Comparison of ENCODE assay signal across 8 cellular contexts in genomic region chr1:154941332-154941995, GRCh38. TPM values are rescaled to one million over a fixed set of nuclear protein-coding genes. Genes with fewer than 3 reads are reported as not detected.
DNase-seq lines count a peak whose midpoint lies in the region; ATAC-seq and TF ChIP-seq lines count a peak whose summit lies in the region.

No MANE protein-coding gene starts in this region.

- no peak for TF ChIP-seq EP300 in SK-N-SH (IDR thresholded peaks at IDR 0.05; ENCODE audit: borderline replicate concordance in 1 of 2, low read depth in 1 of 2, low read length in 1 of 2)

- H3K36me3 ChIP-seq in SK-N-SH (replicated peaks in 1 of 2; ENCODE audit: control insufficient read depth in 1 of 2, insufficient read depth in 2 of 2, low read length in 1 of 2) (peaks cover 0 to 11% of the 10 kb centered on the region in 2 experiments), OCI-LY7 (ENCODE audit: insufficient read depth, low read length) (peaks cover 20% of the 10 kb centered on the region), spleen (peaks cover 0 to 23% (median 18%) of the 10 kb centered on the region in 6 donors), prostate gland (no peaks in the 10 kb centered on the region)
- peaks cover 25% of the 10 kb centered on the region for H3K36me3 ChIP-seq in effector memory CD4-positive, alpha-beta T cell (ENCODE audit: control insufficient read depth, insufficient read depth, low read length)

- H2AFZ ChIP-seq in SK-N-SH (ENCODE audit: low read depth): no peak overlapping the region
- H2AFZ ChIP-seq in OCI-LY7 (ENCODE audit: low read length): no peak overlapping the region

- DNase-seq in SK-N-SH: peak; percentile 65
- DNase-seq in OCI-LY7 (ENCODE audit: low spot score): peak; percentile 54
- DNase-seq in effector memory CD4-positive, alpha-beta T cell: no peak
- DNase-seq in spleen: peak; percentile 86
- no peak for DNase-seq in HCEC 1CT
- no peak for DNase-seq in prostate gland (ENCODE audit: low spot score)

- TF ChIP-seq CTCF in SK-N-SH (IDR thresholded peaks at IDR 0.05) (no peak), OCI-LY7 (conservative IDR thresholded peaks at IDR 0.05; ENCODE audit: low read length) (no peak), spleen (IDR thresholded peaks at IDR 0.05 in 8 of 11, conservative IDR thresholded peaks at IDR 0.05 in 3 of 11) (no peak), prostate gland (IDR thresholded peaks at IDR 0.05) (no peak)

- CTCF ChIA-PET in SK-N-SH (lab: Yijun Ruan, JAX): interaction anchor here (0.8 to 6.6 kb wide), 6 partner anchors 58 to 382 kb away, joined by 3 to 34 read pairs (median 6); no protein-coding TSS in a partner anchor
- CTCF ChIA-PET in OCI-LY7 (lab: Charles Lee; ENCODE audit: unreplicated experiment): no interaction called here

- H3K4me1 ChIP-seq in SK-N-SH (ENCODE audit: control insufficient read depth in 1 of 2, insufficient read depth in 2 of 2, low read depth in 1 of 2, low read length in 1 of 2) (peaks cover 15 to 30% of the 10 kb centered on the region in 2 experiments; a peak in 3 of 4 replicates), OCI-LY7 (ENCODE audit: insufficient read depth, low read length, poor library complexity, severe bottlenecking) (peaks cover 82% of the 10 kb centered on the region), spleen (peaks cover 51 to 94% (median 78%) of the 10 kb centered on the region in 6 donors), prostate gland (replicated peaks) (peaks cover 20% of the 10 kb centered on the region)
- H3K4me1 ChIP-seq in effector memory CD4-positive, alpha-beta T cell (ENCODE audit: control insufficient read depth, insufficient read depth, low read length, poor library complexity, severe bottlenecking): peaks cover 60% of the 10 kb centered on the region

- H3K79me2 ChIP-seq in SK-N-SH (ENCODE audit: insufficient read depth) (no peaks in the 10 kb centered on the region), OCI-LY7 (ENCODE audit: insufficient read depth, low read depth, low read length) (peaks cover 33% of the 10 kb centered on the region; the same call in 1 of the 2 replicates)

- BruUV-seq in OCI-LY7 (replicated peaks; lab: Mats Ljungman, UMichigan): no TSS peak

- no peak overlapping the region for H3K4me3 ChIP-seq in SK-N-SH (ENCODE audit: low read depth in 2 of 2, low read length in 1 of 2)
- H3K4me3 ChIP-seq in OCI-LY7 (ENCODE audit: low read depth, low read length, poor library complexity, severe bottlenecking): peak overlapping the region; percentile 67
- H3K4me3 ChIP-seq in effector memory CD4-positive, alpha-beta T cell (ENCODE audit: insufficient read depth, low read depth, low read length, poor library complexity, severe bottlenecking): no peak overlapping the region
- no peak overlapping the region for H3K4me3 ChIP-seq in spleen
- H3K4me3 ChIP-seq in prostate gland: no peak overlapping the region

- H3K27ac ChIP-seq in SK-N-SH (ENCODE audit: low read depth in 2 of 2, low read length in 1 of 2) (peak overlapping the region in 1 of 2 experiments; percentile 36; a peak in 1 of 4 replicates), OCI-LY7 (ENCODE audit: low read depth, low read length, poor library complexity, severe bottlenecking) (peak overlapping the region; percentile 98), spleen (peak overlapping the region; percentile 30 to 99 (median 82)), prostate gland (no peak overlapping the region)
- H3K27ac ChIP-seq in effector memory CD4-positive, alpha-beta T cell (ENCODE audit: insufficient read depth, low read length, poor library complexity, severe bottlenecking): peak overlapping the region; percentile 80

- H3K4me2 ChIP-seq in SK-N-SH: no peak overlapping the region
- peak overlapping the region; percentile 99 for H3K4me2 ChIP-seq in OCI-LY7 (ENCODE audit: low read length)

- intact Hi-C loops in OCI-LY7 (cut with micrococcal nuclease; ENCODE audit: unreplicated experiment): no loop called here
- intact Hi-C loops in spleen (cut with DNase I; ENCODE audit: low total_unique reads): no loop called here
- intact Hi-C loops in prostate gland (cut with DNase I): no loop called here

- TF ChIP-seq POLR2A in spleen (IDR thresholded peaks at IDR 0.05): no peak
- TF ChIP-seq POLR2A in prostate gland (IDR thresholded peaks at IDR 0.05): no peak

- H3K9me3 ChIP-seq in SK-N-SH (no peaks in the 10 kb centered on the region), OCI-LY7 (ENCODE audit: low read length) (no peaks in the 10 kb centered on the region), spleen (no peaks in the 10 kb centered on the region), prostate gland (no peaks in the 10 kb centered on the region)
- H3K9me3 ChIP-seq in effector memory CD4-positive, alpha-beta T cell (ENCODE audit: control insufficient read depth, low read length): no peaks in the 10 kb centered on the region

- H3F3A ChIP-seq in SK-N-SH (replicated peaks; ENCODE audit: insufficient read depth): peaks cover 19% of the 10 kb centered on the region

- no peak for TF ChIP-seq RAD21 in SK-N-SH (IDR thresholded peaks at IDR 0.05; ENCODE audit: low read length)

- H3K27me3 ChIP-seq in SK-N-SH (ENCODE audit: insufficient read depth): no peaks in the 10 kb centered on the region
- H3K27me3 ChIP-seq in effector memory CD4-positive, alpha-beta T cell (replicated peaks; ENCODE audit: control insufficient read depth, insufficient read depth, low read length, poor library complexity, severe bottlenecking): no peaks in the 10 kb centered on the region
- no peaks in the 10 kb centered on the region for H3K27me3 ChIP-seq in spleen (replicated peaks in 1 of 7)
- H3K27me3 ChIP-seq in prostate gland (replicated peaks; ENCODE audit: insufficient read depth): no peaks in the 10 kb centered on the region

- no peaks in the 10 kb centered on the region for H4K20me1 ChIP-seq in SK-N-SH (ENCODE audit: insufficient read depth)
- H4K20me1 ChIP-seq in OCI-LY7 (ENCODE audit: insufficient read depth, low read length): no peaks in the 10 kb centered on the region

- POLR2A ChIA-PET in SK-N-SH (lab: Yijun Ruan, JAX): no interaction called here
- POLR2A ChIA-PET in OCI-LY7 (lab: Charles Lee): interaction anchor here (1.1 kb wide), 1 partner anchor 57 kb away, joined by 3 read pairs; no protein-coding TSS in a partner anchor

- H3K9me2 ChIP-seq in SK-N-SH (no peaks in the 10 kb centered on the region), OCI-LY7 (ENCODE audit: insufficient read depth, low read length) (no peaks in the 10 kb centered on the region)

- ATAC-seq in SK-N-SH treated with all-trans-retinoic acid at 6 μM for 48 hours: no peak
- ATAC-seq in HG02798 (IDR thresholded peaks at IDR 0.05; ENCODE audit: poor library complexity, unreplicated experiment): no peak

- H3K9ac ChIP-seq in SK-N-SH: no peak overlapping the region

- WGBS in SK-N-SH (ENCODE audit: low lambda C conversion rate): 77% methylated on average over 5 of the region's 5 CpGs
- 44 to 76% (median 58%) methylated on average over 2 to 5 of the region's 5 CpGs for WGBS in spleen, 5 donors
- 81% methylated on average over 5 of the region's 5 CpGs for WGBS in prostate gland

TF ChIP-seq in SK-N-SH, 30 proteins besides CTCF, POLR2A, EP300 and RAD21 (continues in another document):
- TF ChIP-seq SIN3A (IDR thresholded peaks at IDR 0.05; ENCODE audit: borderline replicate concordance, low read depth, low read length): no peak

TF ChIP-seq in SK-N-SH treated with all-trans-retinoic acid at 6 μM for 48 hours, 23 proteins besides CTCF, POLR2A, EP300 and RAD21:
- TF ChIP-seq ZFP30 (CRISPR knock-in tag; IDR thresholded peaks at IDR 0.05) (no peak), RARB (CRISPR knock-in tag; IDR thresholded peaks at IDR 0.05) (no peak), OSR1 (CRISPR knock-in tag; IDR thresholded peaks at IDR 0.05) (no peak)

RNA-seq across cellular contexts. Expression of gene PMVK, which starts 4.9 kb away (rescaled TPM):
- 50.7 and 59.6 TPM in 2 replicates for polyA plus RNA-seq in SK-N-SH (2012; rRNA removed)
- polyA plus RNA-seq in SK-N-SH (2012; cell fraction: cytosol; rRNA removed): 47.2 and 53.7 TPM in 2 replicates
- 20.1 and 23.1 TPM in 2 replicates for polyA plus RNA-seq in SK-N-SH (2012; cell fraction: nucleus; rRNA removed)
- 16.3 and 19.1 TPM in 2 replicates for total RNA-seq in OCI-LY7 (2014; rRNA removed; shearing (Covaris generic))
- 45.9 and 54.0 TPM in 2 replicates for total RNA-seq in OCI-LY7 (2022)
- total RNA-seq in spleen: 10 to 100 TPM; 12.4 to 50.6 (median 33.8) TPM
- polyA plus RNA-seq in spleen: 10 to 100 TPM; 30.3 to 68.8 (median 42.2) TPM
- 10 to 100 TPM; 23.2 to 26.2 TPM for total RNA-seq in prostate gland

RNA-seq across cellular contexts. Expression of gene PBXIP1, which starts 14.4 kb away (rescaled TPM):
- polyA plus RNA-seq in SK-N-SH (2012; rRNA removed): 55.9 and 64.3 TPM in 2 replicates
- 35.9 and 48.4 TPM in 2 replicates for polyA plus RNA-seq in SK-N-SH (2012; cell fraction: cytosol; rRNA removed)
- polyA plus RNA-seq in SK-N-SH (2012; cell fraction: nucleus; rRNA removed): 79.8 and 90.9 TPM in 2 replicates
- 23.8 and 26.6 TPM in 2 replicates for total RNA-seq in OCI-LY7 (2014; rRNA removed; shearing (Covaris generic))
- total RNA-seq in OCI-LY7 (2022): 37.7 and 39.8 TPM in 2 replicates
- total RNA-seq in spleen: 100 to 1,000 TPM in 3 of 7 donors, 10 to 100 TPM in 4; 70.2 to 125 (median 95.0) TPM
- 10 to 100 TPM; 55.5 to 75.7 (median 62.2) TPM for polyA plus RNA-seq in spleen
- 100 to 1,000 TPM; 113 to 140 TPM for total RNA-seq in prostate gland

RNA-seq across cellular contexts. Expression of gene PYGO2, which starts 20.1 kb away (rescaled TPM):
- 23.3 and 28.2 TPM in 2 replicates for polyA plus RNA-seq in SK-N-SH (2012; rRNA removed)
- polyA plus RNA-seq in SK-N-SH (2012; cell fraction: cytosol; rRNA removed): 14.3 and 19.8 TPM in 2 replicates
- polyA plus RNA-seq in SK-N-SH (2012; cell fraction: nucleus; rRNA removed): 36.8 and 45.8 TPM in 2 replicates
- total RNA-seq in OCI-LY7 (2014; rRNA removed; shearing (Covaris generic)): 36.5 and 44.3 TPM in 2 replicates
- total RNA-seq in OCI-LY7 (2022): 47.3 and 53.1 TPM in 2 replicates
- total RNA-seq in spleen: 10 to 100 TPM; 28.4 to 36.6 (median 35.5) TPM
- polyA plus RNA-seq in spleen: 10 to 100 TPM; 19.8 to 35.7 (median 19.9) TPM
- total RNA-seq in prostate gland: 10 to 100 TPM; 44.1 to 44.6 TPM

RNA-seq across cellular contexts. Expression of gene SHC1, which starts 29.1 kb away (rescaled TPM):
- 338 and 395 TPM in 2 replicates for polyA plus RNA-seq in SK-N-SH (2012; rRNA removed)
- 199 and 274 TPM in 2 replicates for polyA plus RNA-seq in SK-N-SH (2012; cell fraction: cytosol; rRNA removed)
- 1,066 and 1,388 TPM in 2 replicates for polyA plus RNA-seq in SK-N-SH (2012; cell fraction: nucleus; rRNA removed)
- total RNA-seq in OCI-LY7 (2014; rRNA removed; shearing (Covaris generic)): 31.4 and 37.6 TPM in 2 replicates
- 77.4 and 84.0 TPM in 2 replicates for total RNA-seq in OCI-LY7 (2022)
- 100 to 1,000 TPM in 4 of 7 donors, 10 to 100 TPM in 3; 63.4 to 133 (median 108) TPM for total RNA-seq in spleen
- 10 to 100 TPM; 36.8 to 49.8 (median 48.6) TPM for polyA plus RNA-seq in spleen
- total RNA-seq in prostate gland: 10 to 100 TPM; 85.0 to 97.2 TPM

RNA-seq across cellular contexts. Expression of gene CKS1B, which starts 33.0 kb away (rescaled TPM):
- polyA plus RNA-seq in SK-N-SH (2012; rRNA removed) (256 and 308 TPM in 2 replicates), spleen (10 to 100 TPM; 17.0 to 51.5 (median 43.2) TPM)
- polyA plus RNA-seq in SK-N-SH (2012; cell fraction: cytosol; rRNA removed): 286 and 340 TPM in 2 replicates
- 86.1 and 118 TPM in 2 replicates for polyA plus RNA-seq in SK-N-SH (2012; cell fraction: nucleus; rRNA removed)
- total RNA-seq in OCI-LY7 (2014; rRNA removed; shearing (Covaris generic)): 149 and 204 TPM in 2 replicates
- total RNA-seq in OCI-LY7 (2022) (230 and 260 TPM in 2 replicates), spleen (10 to 100 TPM; 15.7 to 42.5 (median 27.2) TPM), prostate gland (10 to 100 TPM; 33.5 to 47.5 TPM)

Comparison
In these comparisons a context has a peak if more than half of its experiments do, and no peak if none do; other contexts are left out.
1. DNase-seq: peak in SK-N-SH (single experiment), OCI-LY7 (single experiment) and spleen (single experiment); none in effector memory CD4-positive, alpha-beta T cell (0 of 3), HCEC 1CT (single experiment) and prostate gland (single experiment).
2. H3K27ac ChIP-seq: peak in OCI-LY7 (single experiment), effector memory CD4-positive, alpha-beta T cell (single experiment) and spleen (8 of 8); none in prostate gland (0 of 2).